15 cellular contexts compared by ENCODE assay signal in the genomic region with DNA sequence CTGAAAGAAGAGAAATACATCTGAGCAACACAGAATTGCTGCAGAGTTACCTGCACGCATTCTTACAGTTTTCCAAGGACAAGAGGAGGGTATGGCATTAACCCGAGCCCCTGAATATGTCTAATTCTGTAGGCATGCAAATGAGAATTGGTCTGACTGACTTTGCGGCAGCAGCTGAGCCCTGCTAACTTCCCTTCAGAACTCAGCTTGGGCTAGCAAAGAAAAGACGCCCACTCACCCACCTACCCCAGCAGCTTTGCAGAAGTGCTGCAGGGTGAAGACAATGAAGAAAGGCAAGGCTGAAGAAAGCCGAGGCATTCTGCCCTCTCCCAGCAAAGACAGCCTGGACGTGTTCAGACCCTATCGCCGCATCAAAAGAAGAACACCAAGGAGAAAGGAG.
A peak's percentile ranks its signal among the peaks of the same experiment; 100 is the strongest.
DNase-seq lines count a peak whose midpoint lies in the region; ATAC-seq and TF ChIP-seq lines count a peak whose summit lies in the region.
"Had no signal": no experiment of that assay in that cellular context is flagged by ENCODE, and none has a peak within 500 bp of the region (broad histone marks: within the 10 kb centered on the region; RNA-seq: fewer than 3 reads in every experiment).

No MANE protein-coding gene starts in this region.

- intact Hi-C loops in OCI-LY7 (cut with micrococcal nuclease; ENCODE audit: unreplicated experiment), result no loop called here

- H3K4me3 Mint-ChIP-seq in neural crest cell, result peak overlapping the region; percentile 48
- H3K4me3 Mint-ChIP-seq in natural killer cell treated with Interleukin-12 subunit alpha and Interleukin-12 subunit beta and Interleukin-15 and Interleukin-18, amount 100 ng/mL, for 72 hours, result no peak overlapping the region
- H3K4me3 Mint-ChIP-seq: endodermal cell had no signal

- BruUV-seq in OCI-LY7 (replicated peaks; lab: Mats Ljungman, UMichigan), result no TSS peak

- no peaks in the 10 kb centered on the region for H3K9me3 Mint-ChIP-seq in neural crest cell
- H3K9me3 Mint-ChIP-seq in natural killer cell treated with Interleukin-12 subunit alpha and Interleukin-12 subunit beta and Interleukin-15 and Interleukin-18, amount 100 ng/mL, for 72 hours, result no peaks in the 10 kb centered on the region
- H3K9me3 Mint-ChIP-seq: endodermal cell had no signal

- H3K79me2 ChIP-seq in OCI-LY7 (ENCODE audit: insufficient read depth, low read depth, low read length), result no peaks in the 10 kb centered on the region

- H3K9me3 ChIP-seq in HEK293 (ENCODE audit: control insufficient read depth, insufficient read depth, low read depth, low read length) (no peaks in the 10 kb centered on the region), SJCRH30 (replicated peaks) (no peaks in the 10 kb centered on the region), OCI-LY7 (ENCODE audit: low read length) (no peaks in the 10 kb centered on the region)
- no peaks in the 10 kb centered on the region for H3K9me3 ChIP-seq in effector memory CD4-positive, alpha-beta T cell (ENCODE audit: control insufficient read depth, low read length)
- H3K9me3 ChIP-seq: adrenal gland, Caco-2 had no signal

- H2AFZ ChIP-seq in OCI-LY7 (ENCODE audit: low read length), result no peak overlapping the region

- H3K4me1 ChIP-seq in HEK293 (ENCODE audit: control insufficient read depth, insufficient read depth, low read length) (no peaks in the 10 kb centered on the region; the same call in 1 of the 2 replicates), SJCRH30 (peaks cover 2% of the 10 kb centered on the region; the same call in 1 of the 2 replicates), OCI-LY7 (ENCODE audit: insufficient read depth, low read length, poor library complexity, severe bottlenecking) (no peaks in the 10 kb centered on the region)
- no peaks in the 10 kb centered on the region for H3K4me1 ChIP-seq in effector memory CD4-positive, alpha-beta T cell (ENCODE audit: control insufficient read depth, insufficient read depth, low read length, poor library complexity, severe bottlenecking)
- H3K4me1 ChIP-seq: adrenal gland, Caco-2 had no signal

- H3K36me3 ChIP-seq in HEK293 (ENCODE audit: control insufficient read depth in 2 of 2, insufficient read depth in 1 of 2, low read length in 2 of 2) (no peaks in the 10 kb centered on the region), SJCRH30 (no peaks in the 10 kb centered on the region), OCI-LY7 (ENCODE audit: insufficient read depth, low read length) (no peaks in the 10 kb centered on the region)
- no peaks in the 10 kb centered on the region for H3K36me3 ChIP-seq in effector memory CD4-positive, alpha-beta T cell (ENCODE audit: control insufficient read depth, insufficient read depth, low read length)
- H3K36me3 ChIP-seq: adrenal gland had no signal

- TF ChIP-seq CTCF in HEK293 (tag by site-specific recombination; IDR thresholded peaks at IDR 0.05), result no peak
- no peak for TF ChIP-seq CTCF in neural crest cell (conservative IDR thresholded peaks at IDR 0.05)
- no peak for TF ChIP-seq CTCF in OCI-LY7 (conservative IDR thresholded peaks at IDR 0.05; ENCODE audit: low read length)

- H3K4me1 Mint-ChIP-seq in neural crest cell, result peaks cover 22% of the 10 kb centered on the region
- H3K4me1 Mint-ChIP-seq in natural killer cell treated with Interleukin-12 subunit alpha and Interleukin-12 subunit beta and Interleukin-15 and Interleukin-18, amount 100 ng/mL, for 72 hours (ENCODE audit: low read depth in 2 of 2), result peaks cover 0 to 8% of the 10 kb centered on the region in 2 donors
- H3K4me1 Mint-ChIP-seq: endodermal cell had no signal

- H3K4me2 ChIP-seq in OCI-LY7 (ENCODE audit: low read length), result no peak overlapping the region
- H3K4me2 ChIP-seq: KMS-11 had no signal

- H4K20me1 ChIP-seq in OCI-LY7 (ENCODE audit: insufficient read depth, low read length), result no peaks in the 10 kb centered on the region

- CTCF ChIA-PET in HEK293 (lab: Yijun Ruan, JAX), result interaction anchor here (0.5 to 1.3 kb wide), 3 partner anchors 35 to 136 kb away, joined by 3 to 6 read pairs (median 3); no protein-coding TSS in a partner anchor
- CTCF ChIA-PET in OCI-LY7 (lab: Charles Lee; ENCODE audit: unreplicated experiment), result no interaction called here

- H3K9me2 ChIP-seq in OCI-LY7 (ENCODE audit: insufficient read depth, low read length), result no peaks in the 10 kb centered on the region

- no peak overlapping the region for H3K4me3 ChIP-seq in HEK293 (ENCODE audit: low read depth, low read length)
- H3K4me3 ChIP-seq in SJCRH30, result no peak overlapping the region
- H3K4me3 ChIP-seq in OCI-LY7 (ENCODE audit: low read depth, low read length, poor library complexity, severe bottlenecking), result no peak overlapping the region
- no peak overlapping the region for H3K4me3 ChIP-seq in effector memory CD4-positive, alpha-beta T cell (ENCODE audit: insufficient read depth, low read depth, low read length, poor library complexity, severe bottlenecking)
- H3K4me3 ChIP-seq: adrenal gland had no signal

- H3K27ac ChIP-seq in HEK293 (ENCODE audit: extremely low read depth, low read depth, low read length) (no peak overlapping the region), SJCRH30 (no peak overlapping the region), OCI-LY7 (ENCODE audit: low read depth, low read length, poor library complexity, severe bottlenecking) (no peak overlapping the region)
- no peak overlapping the region for H3K27ac ChIP-seq in effector memory CD4-positive, alpha-beta T cell (ENCODE audit: insufficient read depth, low read length, poor library complexity, severe bottlenecking)
- H3K27ac ChIP-seq: adrenal gland, KMS-11 had no signal

- DNase-seq in neural crest cell (ENCODE audit: low read depth, low spot score) (no peak), SJCRH30 (no peak), OCI-LY7 (ENCODE audit: low spot score) (no peak)
- no peak for DNase-seq in natural killer cell treated with Interleukin-12 subunit alpha and Interleukin-12 subunit beta and Interleukin-15 and Interleukin-18, amount 100 ng/mL, for 72 hours (ENCODE audit: low spot score)
- DNase-seq in effector memory CD4-positive, alpha-beta T cell, result no peak
- DNase-seq: activated CD4-positive, alpha-beta T cell treated with anti-CD3 and anti-CD28 coated beads, Interleukin-2, amount 50 U/mL, for 48 hours; adrenal gland; Caco-2; NCI-H446 treated with DMSO at 0.1 percent for 48 hours; stimulated activated naive CD4-positive, alpha-beta T cell had no signal

- H3K36me3 Mint-ChIP-seq in neural crest cell (ENCODE audit: low read depth), result no peaks in the 10 kb centered on the region
- no peaks in the 10 kb centered on the region for H3K36me3 Mint-ChIP-seq in natural killer cell treated with Interleukin-12 subunit alpha and Interleukin-12 subunit beta and Interleukin-15 and Interleukin-18, amount 100 ng/mL, for 72 hours

- POLR2A ChIA-PET in HEK293 (lab: Yijun Ruan, JAX), result no interaction called here
- POLR2A ChIA-PET in OCI-LY7 (lab: Charles Lee), result interaction anchor here (0.6 to 1.0 kb wide), 4 partner anchors 12 to 297 kb away, joined by 3 to 4 read pairs (median 3); no protein-coding TSS in a partner anchor

- peak; percentile 66 for ATAC-seq in GM18861 (IDR thresholded peaks at IDR 0.05; ENCODE audit: unreplicated experiment)
- ATAC-seq in HG03571 (IDR thresholded peaks at IDR 0.05; ENCODE audit: unreplicated experiment), result peak; percentile 50
- no peak for ATAC-seq in natural killer cell treated with Interleukin-12 subunit alpha and Interleukin-12 subunit beta and Interleukin-15 and Interleukin-18, amount 100 ng/mL, for 72 hours

- no peak overlapping the region for H3K27ac Mint-ChIP-seq in neural crest cell (ENCODE audit: unreplicated experiment)
- no peak overlapping the region for H3K27ac Mint-ChIP-seq in natural killer cell treated with Interleukin-12 subunit alpha and Interleukin-12 subunit beta and Interleukin-15 and Interleukin-18, amount 100 ng/mL, for 72 hours
- H3K27ac Mint-ChIP-seq: endodermal cell had no signal

- no peaks in the 10 kb centered on the region for H3K27me3 ChIP-seq in SJCRH30
- H3K27me3 ChIP-seq in effector memory CD4-positive, alpha-beta T cell (replicated peaks; ENCODE audit: control insufficient read depth, insufficient read depth, low read length, poor library complexity, severe bottlenecking), result no peaks in the 10 kb centered on the region
- H3K27me3 ChIP-seq: adrenal gland had no signal

- H3K27me3 Mint-ChIP-seq in neural crest cell (ENCODE audit: low read depth), result no peaks in the 10 kb centered on the region
- H3K27me3 Mint-ChIP-seq in natural killer cell treated with Interleukin-12 subunit alpha and Interleukin-12 subunit beta and Interleukin-15 and Interleukin-18, amount 100 ng/mL, for 72 hours, result no peaks in the 10 kb centered on the region

TF ChIP-seq in HEK293, 187 proteins besides CTCF, POLR2A, EP300 and RAD21:
- TF ChIP-seq EGR2 (tag by site-specific recombination; IDR thresholded peaks at IDR 0.05; ENCODE audit: low read depth) (peak; percentile 62), ZFHX2 (tag by site-specific recombination; conservative IDR thresholded peaks at IDR 0.05) (peak; percentile 43), ZNF768 (tag by site-specific recombination; IDR thresholded peaks at IDR 0.05) (no peak)
- TF ChIP-seq, protein P1, sequence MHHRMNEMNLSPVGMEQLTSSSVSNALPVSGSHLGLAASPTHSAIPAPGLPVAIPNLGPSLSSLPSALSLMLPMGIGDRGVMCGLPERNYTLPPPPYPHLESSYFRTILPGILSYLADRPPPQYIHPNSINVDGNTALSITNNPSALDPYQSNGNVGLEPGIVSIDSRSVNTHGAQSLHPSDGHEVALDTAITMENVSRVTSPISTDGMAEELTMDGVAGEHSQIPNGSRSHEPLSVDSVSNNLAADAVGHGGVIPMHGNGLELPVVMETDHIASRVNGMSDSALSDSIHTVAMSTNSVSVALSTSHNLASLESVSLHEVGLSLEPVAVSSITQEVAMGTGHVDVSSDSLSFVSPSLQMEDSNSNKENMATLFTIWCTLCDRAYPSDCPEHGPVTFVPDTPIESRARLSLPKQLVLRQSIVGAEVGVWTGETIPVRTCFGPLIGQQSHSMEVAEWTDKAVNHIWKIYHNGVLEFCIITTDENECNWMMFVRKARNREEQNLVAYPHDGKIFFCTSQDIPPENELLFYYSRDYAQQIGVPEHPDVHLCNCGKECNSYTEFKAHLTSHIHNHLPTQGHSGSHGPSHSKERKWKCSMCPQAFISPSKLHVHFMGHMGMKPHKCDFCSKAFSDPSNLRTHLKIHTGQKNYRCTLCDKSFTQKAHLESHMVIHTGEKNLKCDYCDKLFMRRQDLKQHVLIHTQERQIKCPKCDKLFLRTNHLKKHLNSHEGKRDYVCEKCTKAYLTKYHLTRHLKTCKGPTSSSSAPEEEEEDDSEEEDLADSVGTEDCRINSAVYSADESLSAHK (tag by site-specific recombination; IDR thresholded peaks at IDR 0.05), result no peak
TF ChIP-seq in HEK293: peak in this region for 2.

Comparison
In these comparisons a context has a peak if more than half of its experiments do, and no peak if none do; other contexts are left out.
1. ATAC-seq: peak in GM18861 (single experiment) and HG03571 (single experiment); none in natural killer cell treated with Interleukin-12 subunit alpha and Interleukin-12 subunit beta and Interleukin-15 and Interleukin-18, amount 100 ng/mL, for 72 hours (0 of 2).